21 cellular contexts compared by ENCODE assay signal in the genomic region with DNA sequence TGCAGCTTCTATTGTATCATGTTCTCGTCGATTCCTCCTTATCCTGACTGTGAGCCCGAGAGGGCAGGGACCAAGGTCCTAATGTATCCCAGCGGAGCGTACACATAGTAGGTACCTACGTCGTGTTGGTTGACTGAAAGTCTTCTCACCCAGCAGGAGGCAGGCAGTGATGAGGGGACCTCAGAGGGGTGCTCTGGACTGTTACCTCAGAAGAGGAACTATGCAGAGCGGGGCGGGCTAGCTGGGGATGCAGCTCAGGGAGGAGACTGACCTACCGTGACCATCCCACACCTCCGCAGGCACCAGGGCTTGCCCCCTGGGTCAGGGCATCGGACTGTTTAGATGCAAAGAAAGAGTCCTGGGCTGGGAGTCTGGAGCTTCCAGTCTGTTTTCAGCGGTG. TPM values are rescaled to one million over a fixed set of nuclear protein-coding genes. Genes with fewer than 3 reads are reported as not detected.
DNase-seq lines count a peak whose midpoint lies in the region; ATAC-seq, FAIRE-seq and TF ChIP-seq lines count a peak whose summit lies in the region.
"Had no signal": no experiment of that assay in that cellular context is flagged by ENCODE, and none has a peak within 500 bp of the region (broad histone marks: within the 10 kb centered on the region; RNA-seq: fewer than 3 reads in every experiment).

No MANE protein-coding gene starts in this region.

- DNase-seq in IMR-90, result no peak
- no peak for DNase-seq in K562 (ENCODE audit: extremely low read depth in 1 of 4, low spot score in 3 of 4)
- no peak for DNase-seq in naive B cell
- peak; percentile 51 for DNase-seq in sigmoid colon
- no peak for DNase-seq in gastrocnemius medialis
- DNase-seq: CD8-positive, alpha-beta memory T cell; COR-L47; H7; HFFc6 had no signal

- H3K36me3 ChIP-seq in IMR-90 (ENCODE audit: control insufficient read depth, insufficient read depth, low read length) (no peaks in the 10 kb centered on the region), K562 (ENCODE audit: control insufficient read depth, insufficient read depth, low read length) (no peaks in the 10 kb centered on the region), sigmoid colon (no peaks in the 10 kb centered on the region), gastrocnemius medialis (no peaks in the 10 kb centered on the region)
- H3K36me3 ChIP-seq: BLaER1 treated with 17β-estradiol and CSF1 and Interleukin-3, amounts not matched to agents 10 nM and 100 nM had no signal

- no peak overlapping the region for H3K27ac ChIP-seq in IMR-90 (ENCODE audit: insufficient read depth, low read length)
- no peak overlapping the region for H3K27ac ChIP-seq in K562 (ENCODE audit: extremely low read depth, low read depth, low read length)
- no peak overlapping the region for H3K27ac ChIP-seq in sigmoid colon
- no peak overlapping the region for H3K27ac ChIP-seq in gastrocnemius medialis
- H3K27ac ChIP-seq: BLaER1 treated with 17β-estradiol and CSF1 and Interleukin-3, amounts not matched to agents 10 nM and 100 nM had no signal

- no peaks in the 10 kb centered on the region for H4K20me1 ChIP-seq in IMR-90 (ENCODE audit: insufficient read depth, low read length)
- no peaks in the 10 kb centered on the region for H4K20me1 ChIP-seq in K562 (replicated peaks; ENCODE audit: control insufficient read depth, insufficient read depth, low read length)

- no peak for FAIRE-seq in K562 (lab: Jason Lieb, UNC)
- FAIRE-seq: D721Med, G401.6, GM12892, GM18507, HepG2 had no signal

- TF ChIP-seq POLR2A in IMR-90 (IDR thresholded peaks at IDR 0.05; ENCODE audit: low read depth, low read length) (no peak), K562 (conservative IDR thresholded peaks at IDR 0.05) (no peak), sigmoid colon (IDR thresholded peaks at IDR 0.05) (no peak), gastrocnemius medialis (IDR thresholded peaks at IDR 0.05) (no peak)

- H4K91ac ChIP-seq in IMR-90 (ENCODE audit: insufficient read depth, low read depth, low read length), result no peak overlapping the region

- 93% methylated on average over 5 of the region's 13 CpGs; no CpG with 5 or more reads in 1 of the 2 experiments for WGBS in IMR-90 (ENCODE audit: extremely low coverage in 2 of 2, insufficient read length in 1 of 2), 2 experiments
- 32% methylated on average over 13 of the region's 13 CpGs for WGBS in K562 (ENCODE audit: insufficient coverage, low coverage, missing lambda C conversion rate)
- 87% methylated on average over 13 of the region's 13 CpGs for WGBS in sigmoid colon, 2 donors

- CTCF ChIA-PET in IMR-90 (lab: Yijun Ruan, JAX), result interaction anchor here (1.3 kb wide), 1 partner anchor 12 kb away, joined by 4 read pairs; no protein-coding TSS in a partner anchor
- CTCF ChIA-PET in K562 (lab: Yijun Ruan, JAX; ENCODE audit: low intra/inter-chr PET ratio), result no interaction called here

- peak overlapping the region; percentile 35; the same call in 1 of the 2 replicates for H3K4ac ChIP-seq in IMR-90 (ENCODE audit: low read depth, low read length)

- no peak overlapping the region for H2BK15ac ChIP-seq in IMR-90 (ENCODE audit: low read depth, low read length)

- no peaks in the 10 kb centered on the region for H3K79me1 ChIP-seq in IMR-90 (ENCODE audit: low read depth in 1 of 2, low read length in 2 of 2)

- POLR2A ChIA-PET in IMR-90 (lab: Charles Lee; ENCODE audit: unreplicated experiment) (no interaction called here), K562 (lab: Yijun Ruan, JAX) (interaction anchor here (0.6 to 2.7 kb wide), 5 partner anchors 9 to 369 kb away, joined by 3 to 16 read pairs (median 5); partner anchors contain the start of genes CHAC1 and CHP1)

- H3K27me3 Mint-ChIP-seq in naive B cell, result peaks cover 0 to 18% (median 12%) of the 10 kb centered on the region in 3 donors

- TF ChIP-seq EP300 in K562 (IDR thresholded peaks at IDR 0.05; ENCODE audit: low read length) (no peak), sigmoid colon (IDR thresholded peaks at IDR 0.05) (no peak)

- intact Hi-C loops in IMR-90 (cut with micrococcal nuclease), result no loop called here
- intact Hi-C loops in K562 (cut with micrococcal nuclease), result loop anchor here (5.0 kb wide), 1 partner anchor 57 kb away; no protein-coding TSS in a partner anchor
- intact Hi-C loops in sigmoid colon (cut with DNase I), result no loop called here
- intact Hi-C loops in gastrocnemius medialis (cut with DNase I; ENCODE audit: low total_unique reads), result no loop called here

- H3K9ac ChIP-seq in IMR-90 (ENCODE audit: low read depth, low read length) (no peak overlapping the region), K562 (ENCODE audit: insufficient read depth in 1 of 2, low read depth in 2 of 2, low read length in 2 of 2) (no peak overlapping the region; a peak in 1 of 4 replicates)
- H3K9ac ChIP-seq: BLaER1 treated with 17β-estradiol and CSF1 and Interleukin-3, amounts not matched to agents 10 nM and 100 nM had no signal

- H3K79me2 ChIP-seq in K562 (ENCODE audit: control insufficient read depth, insufficient read depth, low read length), result no peaks in the 10 kb centered on the region

- in situ Hi-C loops in IMR-90 (cut with MboI; ENCODE audit: low sequenced_read_pairs) (no loop called here), K562 (cut with MboI) (no loop called here), gastrocnemius medialis (cut with MboI; ENCODE audit: low sequenced_read_pairs in 4 of 4) (no loop called here)

- peaks cover 10% of the 10 kb centered on the region for H3K4me1 ChIP-seq in IMR-90 (ENCODE audit: control insufficient read depth, insufficient read depth, low read length)
- H3K4me1 ChIP-seq in K562 (replicated peaks in 1 of 2; ENCODE audit: control insufficient read depth in 2 of 2, insufficient read depth in 2 of 2, low read length in 2 of 2), result peaks cover 0 to 23% of the 10 kb centered on the region in 2 experiments; a peak in 4 of 5 replicates
- peaks cover 0 to 14% (median 4%) of the 10 kb centered on the region in 4 donors for H3K4me1 ChIP-seq in sigmoid colon
- peaks cover 15 to 16% of the 10 kb centered on the region in 2 donors for H3K4me1 ChIP-seq in gastrocnemius medialis

- no peak overlapping the region for H2AK5ac ChIP-seq in IMR-90 (ENCODE audit: low read depth, low read length)

- H4K8ac ChIP-seq in IMR-90 (ENCODE audit: low read depth in 2 of 2, low read length in 2 of 2), result no peak overlapping the region

- H3K27me3 ChIP-seq in IMR-90 (ENCODE audit: control insufficient read depth, insufficient read depth, low read length) (no peaks in the 10 kb centered on the region), K562 (ENCODE audit: control insufficient read depth in 2 of 2, insufficient read depth in 2 of 2, low read length in 2 of 2) (no peaks in the 10 kb centered on the region; a peak in 1 of 5 replicates), sigmoid colon (no peaks in the 10 kb centered on the region), gastrocnemius medialis (no peaks in the 10 kb centered on the region)
- H3K27me3 ChIP-seq: BLaER1 treated with 17β-estradiol and CSF1 and Interleukin-3, amounts not matched to agents 10 nM and 100 nM had no signal

- H2BK20ac ChIP-seq in IMR-90 (ENCODE audit: low read depth, low read length), result 0 out of 2 replicates have a peak overlapping the region, but pooled peaks have one; percentile 3

- H3K9me3 ChIP-seq in IMR-90 (ENCODE audit: control insufficient read depth, insufficient read depth, low read length) (no peaks in the 10 kb centered on the region), K562 (replicated peaks; ENCODE audit: control insufficient read depth, insufficient read depth, low read depth, low read length) (no peaks in the 10 kb centered on the region), sigmoid colon (no peaks in the 10 kb centered on the region), gastrocnemius medialis (no peaks in the 10 kb centered on the region)

- peaks cover 8 to 12% (median 9%) of the 10 kb centered on the region in 3 donors for H3K4me1 Mint-ChIP-seq in naive B cell
- H3K4me1 Mint-ChIP-seq: CD8-positive, alpha-beta memory T cell had no signal

- peaks cover 0 to 1% (median 0%) of the 10 kb centered on the region in 7 donors for H3K9me3 Mint-ChIP-seq in naive B cell
- H3K9me3 Mint-ChIP-seq: CD8-positive, alpha-beta memory T cell; GM23338; HFFc6 had no signal

- H3K27ac Mint-ChIP-seq in naive B cell, result peak overlapping the region in 1 of 6 donors; percentile 36
- H3K27ac Mint-ChIP-seq: B cell; CD8-positive, alpha-beta memory T cell; GM23338; HFFc6 had no signal

- dilution Hi-C loops in IMR-90 (cut with HindIII; ENCODE audit: low sequenced_read_pairs, unreplicated experiment), result no loop called here

- BruUV-seq in IMR-90 (replicated peaks; lab: Mats Ljungman, UMichigan) (no TSS peak), K562 (replicated peaks; lab: Mats Ljungman, UMichigan) (no TSS peak)

- H3K4me3 ChIP-seq in IMR-90 (ENCODE audit: insufficient read depth, low read depth, low read length), result no peak overlapping the region
- H3K4me3 ChIP-seq in K562, result no peak overlapping the region
- H3K4me3 ChIP-seq in sigmoid colon, result no peak overlapping the region
- no peak overlapping the region for H3K4me3 ChIP-seq in gastrocnemius medialis
- H3K4me3 ChIP-seq: BLaER1 treated with 17β-estradiol and CSF1 and Interleukin-3, amounts not matched to agents 10 nM and 100 nM; GM23338 had no signal

- H3K9me1 ChIP-seq in IMR-90 (ENCODE audit: insufficient read depth, low read length), result peaks cover 4% of the 10 kb centered on the region
- H3K9me1 ChIP-seq in K562 (ENCODE audit: control insufficient read depth, insufficient read depth, low read length), result no peaks in the 10 kb centered on the region

- no peak overlapping the region for H3K14ac ChIP-seq in IMR-90 (replicated peaks; ENCODE audit: low read depth, low read length)

- H2AFZ ChIP-seq in IMR-90 (replicated peaks; ENCODE audit: low read length, poor library complexity) (no peak overlapping the region), K562 (ENCODE audit: low read depth, low read length) (no peak overlapping the region)
- H2AFZ ChIP-seq: GM23338 had no signal

- no peak overlapping the region for H4K5ac ChIP-seq in IMR-90 (ENCODE audit: low read depth, low read length)

- H3K18ac ChIP-seq in IMR-90 (ENCODE audit: low read depth, low read length), result no peak overlapping the region

- TF ChIP-seq RAD21 in IMR-90 (IDR thresholded peaks at IDR 0.05; ENCODE audit: low read length) (no peak), K562 (CRISPR knock-in tag; conservative IDR thresholded peaks at IDR 0.05 in 1 of 2, IDR thresholded peaks at IDR 0.05 in 1 of 2) (no peak)

- no peaks in the 10 kb centered on the region for H3K36me3 Mint-ChIP-seq in naive B cell
- H3K36me3 Mint-ChIP-seq: CD8-positive, alpha-beta memory T cell had no signal

- H2BK5ac ChIP-seq in IMR-90 (ENCODE audit: low read depth, low read length, poor library complexity, severe bottlenecking), result no peak overlapping the region

- no peak overlapping the region for H3K4me3 Mint-ChIP-seq in naive B cell
- H3K4me3 Mint-ChIP-seq: B cell, GM23338, HFFc6 had no signal

- H2AK9ac ChIP-seq in IMR-90 (replicated peaks; ENCODE audit: low read depth, low read length, poor library complexity), result no peak overlapping the region

- H3K4me2 ChIP-seq in IMR-90 (ENCODE audit: low read depth, low read length), result no peak overlapping the region
- H3K4me2 ChIP-seq in K562 (ENCODE audit: insufficient read depth, low read length), result no peak overlapping the region
- H3K4me2 ChIP-seq: BLaER1 treated with 17β-estradiol and CSF1 and Interleukin-3, amounts not matched to agents 10 nM and 100 nM; GM23338 had no signal

- no peak overlapping the region for H3K23ac ChIP-seq in IMR-90 (ENCODE audit: low read depth, low read length)

- no peak for ATAC-seq in IMR-90 (ENCODE audit: low read depth)
- ATAC-seq in K562, result no peak; the same call in 1 of the 3 replicates
- peak; percentile 22 to 52 for ATAC-seq in naive B cell (ENCODE audit: low read depth in 2 of 2)
- ATAC-seq in GM19452 (IDR thresholded peaks at IDR 0.05; ENCODE audit: unreplicated experiment), result no peak
- no peak for ATAC-seq in HG03280 (IDR thresholded peaks at IDR 0.05; ENCODE audit: unreplicated experiment)
- ATAC-seq in gastrocnemius medialis, result no peak
- ATAC-seq: GM23338, HCT116, HepG2 had no signal

- H2BK120ac ChIP-seq in IMR-90 (ENCODE audit: low read depth, low read length), result no peak overlapping the region

- no peak overlapping the region for H3K56ac ChIP-seq in IMR-90 (ENCODE audit: extremely low read depth, insufficient read depth, low read length)

- TF ChIP-seq CTCF in IMR-90 (conservative IDR thresholded peaks at IDR 0.05; ENCODE audit: low read depth, low read length) (no peak), K562 (IDR thresholded peaks at IDR 0.05 in 2 of 3, conservative IDR thresholded peaks at IDR 0.05 in 1 of 3; ENCODE audit: insufficient read depth in 2 of 3, low read depth in 1 of 3, low read length in 3 of 3) (no peak), sigmoid colon (IDR thresholded peaks at IDR 0.05) (no peak), gastrocnemius medialis (IDR thresholded peaks at IDR 0.05 in 4 of 5, conservative IDR thresholded peaks at IDR 0.05 in 1 of 5) (no peak)

RNA-seq across cellular contexts. Expression of gene CHAC1, which starts 11.4 kb away (rescaled TPM):
- total RNA-seq in IMR-90 (2012; rRNA removed) (41.9 and 51.3 TPM in 2 replicates), K562 (2014; rRNA removed) (33.2 and 36.8 TPM in 2 replicates), K562 (2014; rRNA removed; fragmentation: Illumina TruSeq; extraction: Trizol) (6.3 and 7.5 TPM in 2 replicates), K562 (2015; rRNA removed; fragmentation: Illumina TruSeq; extraction: Trizol) (0.19 and 0.47 TPM in 2 replicates), K562 (2021) (29.6 and 33.3 TPM in 2 replicates), sigmoid colon (1 to 10 TPM in 3 of 4 donors, under 1 TPM in 1; 0.66 to 3.1 (median 2.4) TPM), gastrocnemius medialis (100 to 1,000 TPM in 3 of 4 donors, 10 to 100 TPM in 1; 93.4 to 320 (median 139) TPM)
- polyA plus RNA-seq in IMR-90 (2012; rRNA removed) (72.5 and 77.8 TPM in 2 replicates), K562 (2011; rRNA removed) (7.1 and 16.0 TPM in 2 replicates), K562 (2014; fragmentation: Illumina TruSeq; extraction: Trizol) (15.1 and 32.3 TPM in 2 replicates), K562 (2014; fragmentation: Nextera tagmentation; extraction: Ambion mirVana) (1 to 10 TPM; 2.5 to 4.4 TPM), K562 (2014; rRNA removed) (33.6 and 39.0 TPM in 2 replicates), naive B cell (ENCODE audit: low read depth in 6 of 6) (under 1 TPM in 2 of 6 donors, not detected in 4; 0.22 to 0.73 TPM), sigmoid colon (10 to 100 TPM in 1 of 3 donors, 1 to 10 TPM in 2; 3.0 to 31.4 (median 8.3) TPM)
- 40.3 and 108 TPM in 2 replicates for polyA plus RNA-seq in IMR-90 (2012; cell fraction: cytosol; rRNA removed)
- polyA plus RNA-seq in IMR-90 (2012; cell fraction: nucleus; rRNA removed; ENCODE audit: low replicate concordance), result 31.6 and 74.8 TPM in 2 replicates
- 6.0 and 19.1 TPM in 2 replicates for total RNA-seq in K562 (2011; cell fraction: chromatin; rRNA removed; ENCODE audit: low replicate concordance)
- total RNA-seq in K562 (2011; cell fraction: nucleolus; rRNA removed), result 22.9 and 29.7 TPM in 2 replicates
- 12.4 and 15.8 TPM in 2 replicates for total RNA-seq in K562 (2011; cell fraction: nucleoplasm; rRNA removed)
- 20.6 and 22.9 TPM in 2 replicates for polyA plus RNA-seq in K562 (2011; cell fraction: cytosol; rRNA removed)
- polyA plus RNA-seq in K562 (2011; cell fraction: nucleus; rRNA removed), result 10.7 and 11.2 TPM in 2 replicates
- polyA plus RNA-seq in K562 (2012), result 2.9 and 41.9 TPM in 2 replicates
- 3.5 and 5.5 TPM in 2 replicates for polyA minus RNA-seq in K562 (2011; rRNA and poly(A)+ RNA removed)
- polyA minus RNA-seq in K562 (2011; cell fraction: cytosol; rRNA and poly(A)+ RNA removed), result 4.1 and 13.5 TPM in 2 replicates
- polyA minus RNA-seq in K562 (2011; cell fraction: nucleus; rRNA and poly(A)+ RNA removed), result 5.0 and 7.7 TPM in 2 replicates
- total RNA-seq: HepG2 had no signal
- polyA plus RNA-seq: CD8-positive, alpha-beta memory T cell had no signal

RNA-seq across cellular contexts. Expression of gene DLL4, which starts 35.5 kb away (rescaled TPM):
- total RNA-seq in IMR-90 (2012; rRNA removed) (1.7 and 1.8 TPM in 2 replicates), K562 (2014; rRNA removed) (0.59 and 0.78 TPM in 2 replicates), K562 (2014; rRNA removed; fragmentation: Illumina TruSeq; extraction: Trizol) (0.26 and 0.40 TPM in 2 replicates), K562 (2015; rRNA removed; fragmentation: Illumina TruSeq; extraction: Trizol) (0.43 and 0.60 TPM in 2 replicates), K562 (2021) (1.1 and 1.3 TPM in 2 replicates), sigmoid colon (1 to 10 TPM; 3.5 to 5.4 (median 4.6) TPM), gastrocnemius medialis (10 to 100 TPM in 2 of 4 donors, 1 to 10 TPM in 2; 5.9 to 15.7 (median 8.9) TPM)
- polyA plus RNA-seq in IMR-90 (2012; rRNA removed) (3.4 and 3.6 TPM in 2 replicates), K562 (2011; rRNA removed) (0.40 and 0.77 TPM in 2 replicates), K562 (2014; fragmentation: Illumina TruSeq; extraction: Trizol) (0.42 and 0.62 TPM in 2 replicates), K562 (2014; fragmentation: Nextera tagmentation; extraction: Ambion mirVana) (under 1 TPM in 1 of 2 experiments, not detected in 1; 0.04 TPM), K562 (2014; rRNA removed) (0.30 and 0.89 TPM in 2 replicates), naive B cell (ENCODE audit: low read depth in 6 of 6) (not detected), sigmoid colon (10 to 100 TPM in 1 of 3 donors, 1 to 10 TPM in 2; 1.6 to 12.2 (median 3.6) TPM)
- polyA plus RNA-seq in IMR-90 (2012; cell fraction: cytosol; rRNA removed), result 2.3 and 2.9 TPM in 2 replicates
- 2.4 and 5.1 TPM in 2 replicates for polyA plus RNA-seq in IMR-90 (2012; cell fraction: nucleus; rRNA removed; ENCODE audit: low replicate concordance)
- 3.0 and 5.4 TPM in 2 replicates for total RNA-seq in K562 (2011; cell fraction: chromatin; rRNA removed; ENCODE audit: low replicate concordance)
- total RNA-seq in K562 (2011; cell fraction: nucleolus; rRNA removed), result 5.5 and 6.0 TPM in 2 replicates
- 2.8 and 3.7 TPM in 2 replicates for total RNA-seq in K562 (2011; cell fraction: nucleoplasm; rRNA removed)
- 0.46 and 0.75 TPM in 2 replicates for polyA plus RNA-seq in K562 (2011; cell fraction: cytosol; rRNA removed)
- 2.3 and 2.4 TPM in 2 replicates for polyA plus RNA-seq in K562 (2011; cell fraction: nucleus; rRNA removed)
- 0.30 and 0.60 TPM in 2 replicates for polyA plus RNA-seq in K562 (2012)
- polyA minus RNA-seq in K562 (2011; rRNA and poly(A)+ RNA removed), result 0.53 and 0.54 TPM in 2 replicates
- 0.57 and 0.64 TPM in 2 replicates for polyA minus RNA-seq in K562 (2011; cell fraction: cytosol; rRNA and poly(A)+ RNA removed)
- 2.0 and 3.0 TPM in 2 replicates for polyA minus RNA-seq in K562 (2011; cell fraction: nucleus; rRNA and poly(A)+ RNA removed)
- total RNA-seq: A172; CD8-positive, alpha-beta memory T cell; H7 had no signal
- polyA plus RNA-seq: CD8-positive, alpha-beta memory T cell had no signal

Comparison
In these comparisons a context has a peak if more than half of its experiments do, and no peak if none do; other contexts are left out.
1. ATAC-seq: peak in naive B cell (2 of 2); none in IMR-90 (single experiment), K562 (single experiment), GM19452 (single experiment), HG03280 (single experiment) and gastrocnemius medialis (0 of 2).